14 cellular contexts compared by ENCODE assay signal in genomic region chr22:48704335-48704734, GRCh38.
"Had no signal": no experiment of that assay in that cellular context is flagged by ENCODE, and none has a peak within 500 bp of the region (broad histone marks: within the 10 kb centered on the region; RNA-seq: fewer than 3 reads in every experiment).

No MANE protein-coding gene starts in this region.

- H3K4me3 ChIP-seq: hepatocyte, pancreas, tibial artery, vagina had no signal

- DNase-seq: activated CD4-positive, alpha-beta memory T cell treated with anti-CD3 and anti-CD28 coated beads for 36 hours; activated gamma-delta T cell treated with Interleukin-2 at 50 U/mL for 16 hours; activated naive CD8-positive, alpha-beta T cell treated with anti-CD3 and anti-CD28 coated beads, Interleukin-2, amount 10 ng/mL, durations not matched to agents 7 days and 5 days; activated T-cell treated with anti-CD3 and anti-CD28 coated beads, Interleukin-2, amount 50 U/mL, for 48 hours; nephron progenitor cell; stimulated activated CD4-positive, alpha-beta T cell treated with anti-CD3 and anti-CD28 coated beads, Interleukin-2, amount 100 ng/mL, for 48 hours; T-helper 1 cell; T1000 had no signal

- H3K27me3 ChIP-seq: hepatocyte, pancreas, tibial artery, vagina had no signal

- H3K79me2 ChIP-seq: hepatocyte had no signal

- H3K9me3 ChIP-seq: pancreas, tibial artery, vagina had no signal

- H3K27ac ChIP-seq: hepatocyte, tibial artery, vagina had no signal

- H3K36me3 Mint-ChIP-seq: activated CD4-positive, alpha-beta memory T cell treated with anti-CD3 and anti-CD28 coated beads for 36 hours; activated naive CD8-positive, alpha-beta T cell treated with anti-CD3 and anti-CD28 coated beads, Interleukin-2, amount 10 ng/mL, durations not matched to agents 7 days and 5 days; stimulated activated memory B cell treated with anti-CD40 and anti-IgM and Interleukin-4, amounts not matched to agents 10 μg/mL and 1 μg/mL and 100 μg/mL, for 72 hours had no signal

- H3K27me3 Mint-ChIP-seq: activated CD4-positive, alpha-beta memory T cell treated with anti-CD3 and anti-CD28 coated beads for 36 hours; activated naive CD8-positive, alpha-beta T cell treated with anti-CD3 and anti-CD28 coated beads, Interleukin-2, amount 10 ng/mL, durations not matched to agents 7 days and 5 days; stimulated activated memory B cell treated with anti-CD40 and anti-IgM and Interleukin-4, amounts not matched to agents 10 μg/mL and 1 μg/mL and 100 μg/mL, for 72 hours had no signal

- H3K27ac Mint-ChIP-seq: activated CD4-positive, alpha-beta memory T cell treated with anti-CD3 and anti-CD28 coated beads for 36 hours; activated naive CD8-positive, alpha-beta T cell treated with anti-CD3 and anti-CD28 coated beads, Interleukin-2, amount 10 ng/mL, durations not matched to agents 7 days and 5 days; nephron progenitor cell; stimulated activated memory B cell treated with anti-CD40 and anti-IgM and Interleukin-4, amounts not matched to agents 10 μg/mL and 1 μg/mL and 100 μg/mL, for 72 hours had no signal

- H3K36me3 ChIP-seq: pancreas, tibial artery, vagina had no signal

- ATAC-seq: SK-N-SH treated with all-trans-retinoic acid at 6 μM for 48 hours; stimulated activated memory B cell treated with anti-CD40 and anti-IgM and Interleukin-4, amounts not matched to agents 10 μg/mL and 1 μg/mL and 100 μg/mL, for 72 hours had no signal

- H3K4me1 Mint-ChIP-seq: activated naive CD8-positive, alpha-beta T cell treated with anti-CD3 and anti-CD28 coated beads, Interleukin-2, amount 10 ng/mL, durations not matched to agents 7 days and 5 days; stimulated activated memory B cell treated with anti-CD40 and anti-IgM and Interleukin-4, amounts not matched to agents 10 μg/mL and 1 μg/mL and 100 μg/mL, for 72 hours had no signal

- H3K4me3 Mint-ChIP-seq: activated CD4-positive, alpha-beta memory T cell treated with anti-CD3 and anti-CD28 coated beads for 36 hours; activated naive CD8-positive, alpha-beta T cell treated with anti-CD3 and anti-CD28 coated beads, Interleukin-2, amount 10 ng/mL, durations not matched to agents 7 days and 5 days; nephron progenitor cell; stimulated activated memory B cell treated with anti-CD40 and anti-IgM and Interleukin-4, amounts not matched to agents 10 μg/mL and 1 μg/mL and 100 μg/mL, for 72 hours had no signal

- H3K4me1 ChIP-seq: pancreas, vagina had no signal

- H3K4me2 ChIP-seq: hepatocyte had no signal

- H2AFZ ChIP-seq: hepatocyte had no signal

- H3K9me3 Mint-ChIP-seq: activated CD4-positive, alpha-beta memory T cell treated with anti-CD3 and anti-CD28 coated beads for 36 hours; activated naive CD8-positive, alpha-beta T cell treated with anti-CD3 and anti-CD28 coated beads, Interleukin-2, amount 10 ng/mL, durations not matched to agents 7 days and 5 days; nephron progenitor cell; stimulated activated memory B cell treated with anti-CD40 and anti-IgM and Interleukin-4, amounts not matched to agents 10 μg/mL and 1 μg/mL and 100 μg/mL, for 72 hours had no signal
